ENCODE assay signal across 23 cellular contexts in genomic region chr10:8013011-8013410, GRCh38. TPM values are rescaled to one million over a fixed set of nuclear protein-coding genes. Genes with fewer than 3 reads are reported as not detected.
"Had no signal": no experiment of that assay in that cellular context is flagged by ENCODE, and none has a peak within 500 bp of the region (broad histone marks: within the 10 kb centered on the region; RNA-seq: fewer than 3 reads in every experiment).

No MANE protein-coding gene starts in this region.

- H3K27me3 ChIP-seq: breast epithelium, foreskin keratinocyte, spleen had no signal

- H3K27ac Mint-ChIP-seq: activated naive CD8-positive, alpha-beta T cell; progenitor cell of endocrine pancreas; T-cell; T-helper 2 cell treated with Interferon-gamma antibody and Interleukin-4, amounts not matched to agents 5 μg/mL and 100 μg/mL, for 36 hours; type B pancreatic cell had no signal

- H3K4me3 ChIP-seq: breast epithelium, lower lobe of right lung, mucosa of descending colon, spleen, thoracic aorta had no signal

- H3K27me3 Mint-ChIP-seq: activated naive CD8-positive, alpha-beta T cell; central memory CD8-positive, alpha-beta T cell; T-cell; type B pancreatic cell had no signal

- H3K9me3 Mint-ChIP-seq: central memory CD8-positive, alpha-beta T cell; neural crest cell; T-cell; T-helper 2 cell treated with Interferon-gamma antibody and Interleukin-4, amounts not matched to agents 5 μg/mL and 100 μg/mL, for 36 hours; type B pancreatic cell had no signal

- H3K4me3 Mint-ChIP-seq: activated naive CD8-positive, alpha-beta T cell; central memory CD8-positive, alpha-beta T cell; neural crest cell; T-cell; T-helper 2 cell treated with Interferon-gamma antibody and Interleukin-4, amounts not matched to agents 5 μg/mL and 100 μg/mL, for 36 hours; type B pancreatic cell had no signal

- H3K4me1 Mint-ChIP-seq: central memory CD8-positive, alpha-beta T cell; neural crest cell; T-cell had no signal

- H3K27ac ChIP-seq: foreskin keratinocyte, lower lobe of right lung, spleen, thoracic aorta, WERI-Rb-1 had no signal

- H3K36me3 ChIP-seq: WERI-Rb-1 had no signal

- DNase-seq: activated CD4-positive, CD25-positive, alpha-beta regulatory T cell treated with anti-CD3 and anti-CD28 coated beads, Interleukin-2, amount 50 U/mL, for 72 hours; activated T-cell treated with anti-CD3 and anti-CD28 coated beads, Interleukin-2, amount 50 U/mL, for 1 hour; effector memory CD4-positive, alpha-beta T cell; foreskin keratinocyte; left colon; lower lobe of right lung; mesendoderm; mucosa of descending colon; spleen; stimulated activated CD4-positive, alpha-beta T cell treated with anti-CD3 and anti-CD28 coated beads, Interleukin-4, amount 100 ng/mL, for 1 hour; stimulated activated naive CD4-positive, alpha-beta T cell; T-cell; WERI-Rb-1 had no signal

- FAIRE-seq: astrocyte, colon had no signal

- H3K9me3 ChIP-seq: breast epithelium, lower lobe of right lung, mucosa of descending colon, spleen, thoracic aorta had no signal

- H3K4me1 ChIP-seq: breast epithelium, foreskin keratinocyte, lower lobe of right lung, spleen had no signal

- ATAC-seq: foreskin keratinocyte, left colon, lower lobe of right lung, mucosa of descending colon, T-cell had no signal

RNA-seq across cellular contexts. Expression of gene GATA3, which starts 41.5 kb away (rescaled TPM):
- total RNA-seq: thoracic aorta had no signal
